Comparison of ENCODE assay signal across 9 cellular contexts in genomic region chrX:30488092-30488491, GRCh38.
DNase-seq lines count a peak whose midpoint lies in the region; ATAC-seq and TF ChIP-seq lines count a peak whose summit lies in the region.
"Had no signal": no experiment of that assay in that cellular context is flagged by ENCODE, and none has a peak within 500 bp of the region (broad histone marks: within the 10 kb centered on the region; RNA-seq: fewer than 3 reads in every experiment).

No MANE protein-coding gene starts in this region.

- no peak overlapping the region for H3K4me3 Mint-ChIP-seq in CD8-positive, alpha-beta T cell
- H3K4me3 Mint-ChIP-seq in activated T-helper 2 cell treated with anti-CD3 and anti-CD28 coated beads, Interferon-gamma antibody, Interleukin-2, Interleukin-4, amounts not matched to agents 10 μg/mL and 5 μg/mL and 100 μg/mL, durations not matched to agents 14 hours and 24 hours and 36 hours (ENCODE audit: low read depth), result no peak overlapping the region
- H3K4me3 Mint-ChIP-seq: activated B cell treated with CpG ODN at 0.5 μM for 24 hours had no signal

- TF ChIP-seq CTCF in 22Rv1 (IDR thresholded peaks at IDR 0.05), result peak; percentile 35
- TF ChIP-seq CTCF in CD8-positive, alpha-beta T cell (IDR thresholded peaks at IDR 0.05), result no peak

- no peak overlapping the region for H3K4me3 ChIP-seq in CD8-positive, alpha-beta T cell (ENCODE audit: low read depth, low read length)

- no peaks in the 10 kb centered on the region for H3K4me1 Mint-ChIP-seq in CD8-positive, alpha-beta T cell (ENCODE audit: low read depth)
- H3K4me1 Mint-ChIP-seq in activated T-helper 2 cell treated with anti-CD3 and anti-CD28 coated beads, Interferon-gamma antibody, Interleukin-2, Interleukin-4, amounts not matched to agents 10 μg/mL and 5 μg/mL and 100 μg/mL, durations not matched to agents 14 hours and 24 hours and 36 hours (ENCODE audit: low read depth), result no peaks in the 10 kb centered on the region
- H3K4me1 Mint-ChIP-seq: activated B cell treated with CpG ODN at 0.5 μM for 24 hours had no signal

- CTCF ChIA-PET in CD8-positive, alpha-beta T cell (lab: Charles Lee), result no interaction called here

- DNase-seq in CD8-positive, alpha-beta T cell, result no peak
- DNase-seq in NCI-H774 (lab: John Stamatoyannopoulos, UW), result no peak
- DNase-seq in activated T-helper 2 cell treated with anti-CD3 and anti-CD28 coated beads, Interferon-gamma antibody, Interleukin-2, Interleukin-4, amounts not matched to agents 10 μg/mL and 5 μg/mL and 100 μg/mL, durations not matched to agents 14 hours and 24 hours and 36 hours (ENCODE audit: low spot score), result no peak
- no peak for DNase-seq in activated effector memory CD4-positive, alpha-beta T cell treated with Interleukin-2 at 50 U/mL for 16 hours
- DNase-seq: activated B cell treated with CpG ODN at 0.5 μM for 24 hours had no signal

- ATAC-seq in GM18868 (IDR thresholded peaks at IDR 0.05; ENCODE audit: unreplicated experiment), result peak; percentile 72
- ATAC-seq in HG03095 (IDR thresholded peaks at IDR 0.05; ENCODE audit: unreplicated experiment), result peak; percentile 68
- ATAC-seq in SK-N-SH treated with all-trans-retinoic acid at 6 μM for 48 hours, result peak; percentile 80
- ATAC-seq in CD8-positive, alpha-beta T cell, result no peak

- H3K36me3 Mint-ChIP-seq in CD8-positive, alpha-beta T cell, result no peaks in the 10 kb centered on the region
- no peaks in the 10 kb centered on the region for H3K36me3 Mint-ChIP-seq in activated T-helper 2 cell treated with anti-CD3 and anti-CD28 coated beads, Interferon-gamma antibody, Interleukin-2, Interleukin-4, amounts not matched to agents 10 μg/mL and 5 μg/mL and 100 μg/mL, durations not matched to agents 14 hours and 24 hours and 36 hours (ENCODE audit: low read depth)

- no peak overlapping the region for H3K27ac ChIP-seq in 22Rv1
- no peak overlapping the region for H3K27ac ChIP-seq in CD8-positive, alpha-beta T cell (ENCODE audit: low read depth, low read length)

- H3K4me1 ChIP-seq in CD8-positive, alpha-beta T cell (ENCODE audit: insufficient read depth, low read length), result no peaks in the 10 kb centered on the region

- intact Hi-C loops in CD8-positive, alpha-beta T cell (cut with DNase I, micrococcal nuclease), result loop anchor here in 1 of 2 experiments (10.0 kb wide), 1 partner anchor 687 kb away; no protein-coding TSS in a partner anchor
- intact Hi-C loops in activated T-helper 2 cell treated with anti-CD3 and anti-CD28 coated beads, Interferon-gamma antibody, Interleukin-2, Interleukin-4, amounts not matched to agents 10 μg/mL and 5 μg/mL and 100 μg/mL, durations not matched to agents 14 hours and 24 hours and 36 hours (cut with micrococcal nuclease), result no loop called here

- H3K27ac Mint-ChIP-seq in CD8-positive, alpha-beta T cell, result no peak overlapping the region
- H3K27ac Mint-ChIP-seq in activated T-helper 2 cell treated with anti-CD3 and anti-CD28 coated beads, Interferon-gamma antibody, Interleukin-2, Interleukin-4, amounts not matched to agents 10 μg/mL and 5 μg/mL and 100 μg/mL, durations not matched to agents 14 hours and 24 hours and 36 hours, result no peak overlapping the region
- H3K27ac Mint-ChIP-seq: activated B cell treated with CpG ODN at 0.5 μM for 24 hours had no signal

- POLR2A ChIA-PET in CD8-positive, alpha-beta T cell (lab: Charles Lee), result no interaction called here

- H3K27me3 Mint-ChIP-seq in CD8-positive, alpha-beta T cell (ENCODE audit: low read depth), result no peaks in the 10 kb centered on the region
- no peaks in the 10 kb centered on the region for H3K27me3 Mint-ChIP-seq in activated T-helper 2 cell treated with anti-CD3 and anti-CD28 coated beads, Interferon-gamma antibody, Interleukin-2, Interleukin-4, amounts not matched to agents 10 μg/mL and 5 μg/mL and 100 μg/mL, durations not matched to agents 14 hours and 24 hours and 36 hours (ENCODE audit: low read depth)
- H3K27me3 Mint-ChIP-seq: activated B cell treated with CpG ODN at 0.5 μM for 24 hours had no signal

- H3K27me3 ChIP-seq in CD8-positive, alpha-beta T cell (ENCODE audit: insufficient read depth, low read length), result no peaks in the 10 kb centered on the region

- H3K9me3 Mint-ChIP-seq in CD8-positive, alpha-beta T cell, result no peaks in the 10 kb centered on the region
- H3K9me3 Mint-ChIP-seq in activated T-helper 2 cell treated with anti-CD3 and anti-CD28 coated beads, Interferon-gamma antibody, Interleukin-2, Interleukin-4, amounts not matched to agents 10 μg/mL and 5 μg/mL and 100 μg/mL, durations not matched to agents 14 hours and 24 hours and 36 hours, result no peaks in the 10 kb centered on the region
- H3K9me3 Mint-ChIP-seq: activated B cell treated with CpG ODN at 0.5 μM for 24 hours had no signal

- no peaks in the 10 kb centered on the region for H3K36me3 ChIP-seq in CD8-positive, alpha-beta T cell (ENCODE audit: insufficient read depth, low read length)

- no peaks in the 10 kb centered on the region for H3K9me3 ChIP-seq in CD8-positive, alpha-beta T cell (ENCODE audit: low read length)

TF ChIP-seq in SK-N-SH treated with all-trans-retinoic acid at 6 μM for 48 hours, 23 proteins besides CTCF, POLR2A, EP300 and RAD21:
- no peak for TF ChIP-seq CSDC2 (CRISPR knock-in tag; IDR thresholded peaks at IDR 0.05)
- TF ChIP-seq ZC3H10 (CRISPR knock-in tag; IDR thresholded peaks at IDR 0.05), result no peak
- TF ChIP-seq TOX (CRISPR knock-in tag; IDR thresholded peaks at IDR 0.05; ENCODE audit: borderline replicate concordance), result no peak
- no peak for TF ChIP-seq ISL1 (CRISPR knock-in tag; IDR thresholded peaks at IDR 0.05)
- no peak for TF ChIP-seq ZFP3 (CRISPR knock-in tag; IDR thresholded peaks at IDR 0.05)
- TF ChIP-seq BACH2 (CRISPR knock-in tag; IDR thresholded peaks at IDR 0.05; ENCODE audit: borderline replicate concordance), result no peak
- TF ChIP-seq ARNTL (CRISPR knock-in tag; IDR thresholded peaks at IDR 0.05; ENCODE audit: borderline replicate concordance, low read depth), result no peak
- TF ChIP-seq TSHZ2 (CRISPR knock-in tag; IDR thresholded peaks at IDR 0.05), result no peak
- no peak for TF ChIP-seq ZNF565 (CRISPR knock-in tag; conservative IDR thresholded peaks at IDR 0.05; ENCODE audit: low read depth)
- TF ChIP-seq POU6F1 (CRISPR knock-in tag; IDR thresholded peaks at IDR 0.05; ENCODE audit: borderline replicate concordance, low read depth), result no peak
- TF ChIP-seq CSRNP3 (CRISPR knock-in tag; IDR thresholded peaks at IDR 0.05), result no peak
